1 cellular context compared by ENCODE assay signal in the genomic region with DNA sequence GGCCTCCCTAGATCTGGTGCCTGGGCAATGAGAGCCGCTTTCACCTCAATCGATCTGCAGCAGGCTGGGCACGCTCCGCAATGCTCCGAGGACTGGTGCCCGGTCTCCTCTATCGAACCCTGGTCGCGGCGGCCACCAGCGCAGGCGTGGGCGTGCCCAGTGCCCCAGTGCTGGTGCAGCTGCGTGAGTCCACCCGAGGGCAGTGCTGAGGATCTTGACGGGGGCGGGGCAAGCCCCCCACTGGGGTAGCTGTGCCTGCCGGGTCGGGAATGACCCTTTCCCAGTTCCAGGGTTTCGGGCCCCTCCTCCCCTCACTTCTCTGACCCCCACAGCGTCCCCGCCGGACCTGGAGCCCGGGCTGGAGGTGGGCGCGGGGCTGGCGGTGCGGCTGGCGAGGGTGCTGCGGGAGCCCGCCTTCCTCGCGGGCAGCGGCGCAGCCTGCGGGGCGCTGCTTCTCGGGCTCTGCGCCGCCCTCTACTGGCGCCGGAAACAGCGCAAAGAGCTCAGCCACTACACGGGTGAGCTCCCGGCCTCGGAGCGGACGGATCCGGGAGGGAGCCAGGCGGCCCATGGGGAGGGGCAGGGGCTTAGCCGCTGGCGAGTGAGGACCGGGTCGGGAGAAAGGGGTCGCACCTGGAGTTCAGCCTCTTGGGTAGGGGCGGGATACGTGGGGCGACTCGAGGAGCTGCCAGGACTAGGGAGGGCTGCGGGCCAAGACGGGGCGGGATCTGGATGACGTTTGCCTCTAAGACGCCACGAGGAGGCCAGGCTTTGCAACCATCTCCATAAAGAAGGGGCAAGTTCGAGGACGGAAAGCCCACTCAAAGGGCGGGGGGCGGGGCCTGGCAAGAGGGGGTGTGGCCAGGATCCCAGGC.
TF ChIP-seq lines count a peak whose summit lies in the region.

No MANE protein-coding gene starts in this region.

TF ChIP-seq in K562, 482 proteins besides CTCF, POLR2A, EP300 and RAD21 (continued from another document and continues in another):
- TF ChIP-seq, protein P1, sequence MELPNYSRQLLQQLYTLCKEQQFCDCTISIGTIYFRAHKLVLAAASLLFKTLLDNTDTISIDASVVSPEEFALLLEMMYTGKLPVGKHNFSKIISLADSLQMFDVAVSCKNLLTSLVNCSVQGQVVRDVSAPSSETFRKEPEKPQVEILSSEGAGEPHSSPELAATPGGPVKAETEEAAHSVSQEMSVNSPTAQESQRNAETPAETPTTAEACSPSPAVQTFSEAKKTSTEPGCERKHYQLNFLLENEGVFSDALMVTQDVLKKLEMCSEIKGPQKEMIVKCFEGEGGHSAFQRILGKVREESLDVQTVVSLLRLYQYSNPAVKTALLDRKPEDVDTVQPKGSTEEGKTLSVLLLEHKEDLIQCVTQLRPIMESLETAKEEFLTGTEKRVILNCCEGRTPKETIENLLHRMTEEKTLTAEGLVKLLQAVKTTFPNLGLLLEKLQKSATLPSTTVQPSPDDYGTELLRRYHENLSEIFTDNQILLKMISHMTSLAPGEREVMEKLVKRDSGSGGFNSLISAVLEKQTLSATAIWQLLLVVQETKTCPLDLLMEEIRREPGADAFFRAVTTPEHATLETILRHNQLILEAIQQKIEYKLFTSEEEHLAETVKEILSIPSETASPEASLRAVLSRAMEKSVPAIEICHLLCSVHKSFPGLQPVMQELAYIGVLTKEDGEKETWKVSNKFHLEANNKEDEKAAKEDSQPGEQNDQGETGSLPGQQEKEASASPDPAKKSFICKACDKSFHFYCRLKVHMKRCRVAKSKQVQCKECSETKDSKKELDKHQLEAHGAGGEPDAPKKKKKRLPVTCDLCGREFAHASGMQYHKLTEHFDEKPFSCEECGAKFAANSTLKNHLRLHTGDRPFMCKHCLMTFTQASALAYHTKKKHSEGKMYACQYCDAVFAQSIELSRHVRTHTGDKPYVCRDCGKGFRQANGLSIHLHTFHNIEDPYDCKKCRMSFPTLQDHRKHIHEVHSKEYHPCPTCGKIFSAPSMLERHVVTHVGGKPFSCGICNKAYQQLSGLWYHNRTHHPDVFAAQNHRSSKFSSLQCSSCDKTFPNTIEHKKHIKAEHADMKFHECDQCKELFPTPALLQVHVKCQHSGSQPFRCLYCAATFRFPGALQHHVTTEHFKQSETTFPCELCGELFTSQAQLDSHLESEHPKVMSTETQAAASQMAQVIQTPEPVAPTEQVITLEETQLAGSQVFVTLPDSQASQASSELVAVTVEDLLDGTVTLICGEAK (IDR thresholded peaks at IDR 0.05) = peak; percentile 67
- TF ChIP-seq, protein P1 (CRISPR knock-in tag; IDR thresholded peaks at IDR 0.05) = no peak
- peak; percentile 69; the same call in 1 of the 2 replicates for TF ChIP-seq SMARCC2 (IDR thresholded peaks at IDR 0.05; ENCODE audit: low read depth)
- TF ChIP-seq, protein P2, sequence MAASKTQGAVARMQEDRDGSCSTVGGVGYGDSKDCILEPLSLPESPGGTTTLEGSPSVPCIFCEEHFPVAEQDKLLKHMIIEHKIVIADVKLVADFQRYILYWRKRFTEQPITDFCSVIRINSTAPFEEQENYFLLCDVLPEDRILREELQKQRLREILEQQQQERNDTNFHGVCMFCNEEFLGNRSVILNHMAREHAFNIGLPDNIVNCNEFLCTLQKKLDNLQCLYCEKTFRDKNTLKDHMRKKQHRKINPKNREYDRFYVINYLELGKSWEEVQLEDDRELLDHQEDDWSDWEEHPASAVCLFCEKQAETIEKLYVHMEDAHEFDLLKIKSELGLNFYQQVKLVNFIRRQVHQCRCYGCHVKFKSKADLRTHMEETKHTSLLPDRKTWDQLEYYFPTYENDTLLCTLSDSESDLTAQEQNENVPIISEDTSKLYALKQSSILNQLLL (CRISPR knock-in tag; IDR thresholded peaks at IDR 0.05; ENCODE audit: borderline replicate concordance) = no peak
- TF ChIP-seq, protein P3, sequence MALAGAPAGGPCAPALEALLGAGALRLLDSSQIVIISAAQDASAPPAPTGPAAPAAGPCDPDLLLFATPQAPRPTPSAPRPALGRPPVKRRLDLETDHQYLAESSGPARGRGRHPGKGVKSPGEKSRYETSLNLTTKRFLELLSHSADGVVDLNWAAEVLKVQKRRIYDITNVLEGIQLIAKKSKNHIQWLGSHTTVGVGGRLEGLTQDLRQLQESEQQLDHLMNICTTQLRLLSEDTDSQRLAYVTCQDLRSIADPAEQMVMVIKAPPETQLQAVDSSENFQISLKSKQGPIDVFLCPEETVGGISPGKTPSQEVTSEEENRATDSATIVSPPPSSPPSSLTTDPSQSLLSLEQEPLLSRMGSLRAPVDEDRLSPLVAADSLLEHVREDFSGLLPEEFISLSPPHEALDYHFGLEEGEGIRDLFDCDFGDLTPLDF (CRISPR knock-in tag; IDR thresholded peaks at IDR 0.05) = peak; percentile 69; the same call in 1 of the 2 replicates
- TF ChIP-seq ZSCAN29 (IDR thresholded peaks at IDR 0.05) = no peak
- TF ChIP-seq ZNF121 (CRISPR knock-in tag; conservative IDR thresholded peaks at IDR 0.05) = no peak
- TF ChIP-seq, protein P4, sequence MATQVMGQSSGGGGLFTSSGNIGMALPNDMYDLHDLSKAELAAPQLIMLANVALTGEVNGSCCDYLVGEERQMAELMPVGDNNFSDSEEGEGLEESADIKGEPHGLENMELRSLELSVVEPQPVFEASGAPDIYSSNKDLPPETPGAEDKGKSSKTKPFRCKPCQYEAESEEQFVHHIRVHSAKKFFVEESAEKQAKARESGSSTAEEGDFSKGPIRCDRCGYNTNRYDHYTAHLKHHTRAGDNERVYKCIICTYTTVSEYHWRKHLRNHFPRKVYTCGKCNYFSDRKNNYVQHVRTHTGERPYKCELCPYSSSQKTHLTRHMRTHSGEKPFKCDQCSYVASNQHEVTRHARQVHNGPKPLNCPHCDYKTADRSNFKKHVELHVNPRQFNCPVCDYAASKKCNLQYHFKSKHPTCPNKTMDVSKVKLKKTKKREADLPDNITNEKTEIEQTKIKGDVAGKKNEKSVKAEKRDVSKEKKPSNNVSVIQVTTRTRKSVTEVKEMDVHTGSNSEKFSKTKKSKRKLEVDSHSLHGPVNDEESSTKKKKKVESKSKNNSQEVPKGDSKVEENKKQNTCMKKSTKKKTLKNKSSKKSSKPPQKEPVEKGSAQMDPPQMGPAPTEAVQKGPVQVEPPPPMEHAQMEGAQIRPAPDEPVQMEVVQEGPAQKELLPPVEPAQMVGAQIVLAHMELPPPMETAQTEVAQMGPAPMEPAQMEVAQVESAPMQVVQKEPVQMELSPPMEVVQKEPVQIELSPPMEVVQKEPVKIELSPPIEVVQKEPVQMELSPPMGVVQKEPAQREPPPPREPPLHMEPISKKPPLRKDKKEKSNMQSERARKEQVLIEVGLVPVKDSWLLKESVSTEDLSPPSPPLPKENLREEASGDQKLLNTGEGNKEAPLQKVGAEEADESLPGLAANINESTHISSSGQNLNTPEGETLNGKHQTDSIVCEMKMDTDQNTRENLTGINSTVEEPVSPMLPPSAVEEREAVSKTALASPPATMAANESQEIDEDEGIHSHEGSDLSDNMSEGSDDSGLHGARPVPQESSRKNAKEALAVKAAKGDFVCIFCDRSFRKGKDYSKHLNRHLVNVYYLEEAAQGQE (CRISPR knock-in tag; IDR thresholded peaks at IDR 0.05; ENCODE audit: low read depth) = no peak
- no peak for TF ChIP-seq WHSC1 (IDR thresholded peaks at IDR 0.05; ENCODE audit: low read length)
- TF ChIP-seq ETV5 (CRISPR knock-in tag; IDR thresholded peaks at IDR 0.05; ENCODE audit: low read depth) = peak; percentile 96
- TF ChIP-seq, protein P5, sequence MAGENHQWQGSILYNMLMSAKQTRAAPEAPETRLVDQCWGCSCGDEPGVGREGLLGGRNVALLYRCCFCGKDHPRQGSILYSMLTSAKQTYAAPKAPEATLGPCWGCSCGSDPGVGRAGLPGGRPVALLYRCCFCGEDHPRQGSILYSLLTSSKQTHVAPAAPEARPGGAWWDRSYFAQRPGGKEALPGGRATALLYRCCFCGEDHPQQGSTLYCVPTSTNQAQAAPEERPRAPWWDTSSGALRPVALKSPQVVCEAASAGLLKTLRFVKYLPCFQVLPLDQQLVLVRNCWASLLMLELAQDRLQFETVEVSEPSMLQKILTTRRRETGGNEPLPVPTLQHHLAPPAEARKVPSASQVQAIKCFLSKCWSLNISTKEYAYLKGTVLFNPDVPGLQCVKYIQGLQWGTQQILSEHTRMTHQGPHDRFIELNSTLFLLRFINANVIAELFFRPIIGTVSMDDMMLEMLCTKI (IDR thresholded peaks at IDR 0.05; ENCODE audit: partially characterized antibody) = no peak
- TF ChIP-seq RHOXF2B (CRISPR knock-in tag; conservative IDR thresholded peaks at IDR 0.05) = no peak
- no peak for TF ChIP-seq ZNF780A (CRISPR knock-in tag; IDR thresholded peaks at IDR 0.05)
- TF ChIP-seq, protein P6, sequence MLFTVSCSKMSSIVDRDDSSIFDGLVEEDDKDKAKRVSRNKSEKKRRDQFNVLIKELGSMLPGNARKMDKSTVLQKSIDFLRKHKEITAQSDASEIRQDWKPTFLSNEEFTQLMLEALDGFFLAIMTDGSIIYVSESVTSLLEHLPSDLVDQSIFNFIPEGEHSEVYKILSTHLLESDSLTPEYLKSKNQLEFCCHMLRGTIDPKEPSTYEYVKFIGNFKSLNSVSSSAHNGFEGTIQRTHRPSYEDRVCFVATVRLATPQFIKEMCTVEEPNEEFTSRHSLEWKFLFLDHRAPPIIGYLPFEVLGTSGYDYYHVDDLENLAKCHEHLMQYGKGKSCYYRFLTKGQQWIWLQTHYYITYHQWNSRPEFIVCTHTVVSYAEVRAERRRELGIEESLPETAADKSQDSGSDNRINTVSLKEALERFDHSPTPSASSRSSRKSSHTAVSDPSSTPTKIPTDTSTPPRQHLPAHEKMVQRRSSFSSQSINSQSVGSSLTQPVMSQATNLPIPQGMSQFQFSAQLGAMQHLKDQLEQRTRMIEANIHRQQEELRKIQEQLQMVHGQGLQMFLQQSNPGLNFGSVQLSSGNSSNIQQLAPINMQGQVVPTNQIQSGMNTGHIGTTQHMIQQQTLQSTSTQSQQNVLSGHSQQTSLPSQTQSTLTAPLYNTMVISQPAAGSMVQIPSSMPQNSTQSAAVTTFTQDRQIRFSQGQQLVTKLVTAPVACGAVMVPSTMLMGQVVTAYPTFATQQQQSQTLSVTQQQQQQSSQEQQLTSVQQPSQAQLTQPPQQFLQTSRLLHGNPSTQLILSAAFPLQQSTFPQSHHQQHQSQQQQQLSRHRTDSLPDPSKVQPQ (CRISPR knock-in tag; IDR thresholded peaks at IDR 0.05; ENCODE audit: borderline replicate concordance) = no peak
- TF ChIP-seq, protein P7, sequence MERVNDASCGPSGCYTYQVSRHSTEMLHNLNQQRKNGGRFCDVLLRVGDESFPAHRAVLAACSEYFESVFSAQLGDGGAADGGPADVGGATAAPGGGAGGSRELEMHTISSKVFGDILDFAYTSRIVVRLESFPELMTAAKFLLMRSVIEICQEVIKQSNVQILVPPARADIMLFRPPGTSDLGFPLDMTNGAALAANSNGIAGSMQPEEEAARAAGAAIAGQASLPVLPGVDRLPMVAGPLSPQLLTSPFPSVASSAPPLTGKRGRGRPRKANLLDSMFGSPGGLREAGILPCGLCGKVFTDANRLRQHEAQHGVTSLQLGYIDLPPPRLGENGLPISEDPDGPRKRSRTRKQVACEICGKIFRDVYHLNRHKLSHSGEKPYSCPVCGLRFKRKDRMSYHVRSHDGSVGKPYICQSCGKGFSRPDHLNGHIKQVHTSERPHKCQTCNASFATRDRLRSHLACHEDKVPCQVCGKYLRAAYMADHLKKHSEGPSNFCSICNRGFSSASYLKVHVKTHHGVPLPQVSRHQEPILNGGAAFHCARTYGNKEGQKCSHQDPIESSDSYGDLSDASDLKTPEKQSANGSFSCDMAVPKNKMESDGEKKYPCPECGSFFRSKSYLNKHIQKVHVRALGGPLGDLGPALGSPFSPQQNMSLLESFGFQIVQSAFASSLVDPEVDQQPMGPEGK (CRISPR knock-in tag; IDR thresholded peaks at IDR 0.05; ENCODE audit: borderline replicate concordance) = no peak
- TF ChIP-seq HNRNPK (IDR thresholded peaks at IDR 0.05; ENCODE audit: low read depth, low read length, poor library complexity, severe bottlenecking) = peak; percentile 44
- no peak for TF ChIP-seq ZNF3 (CRISPR knock-in tag; IDR thresholded peaks at IDR 0.05)
- TF ChIP-seq ESRRA (IDR thresholded peaks at IDR 0.05; ENCODE audit: borderline replicate concordance, low read depth) = 0 out of 2 replicates have a peak, but pooled peaks have one; percentile 36
- no peak for TF ChIP-seq IFI16 (CRISPR knock-in tag; IDR thresholded peaks at IDR 0.05)
- TF ChIP-seq TCF3 (CRISPR knock-in tag; IDR thresholded peaks at IDR 0.05) = no peak
- no peak for TF ChIP-seq SRSF7 (optimal IDR thresholded peaks at IDR 0.05; ENCODE audit: low read depth, low read length)
- TF ChIP-seq SMARCE1 (IDR thresholded peaks at IDR 0.05) = peak; percentile 53
- peak; percentile 60; the same call in 1 of the 2 replicates for TF ChIP-seq ZNF24 (IDR thresholded peaks at IDR 0.05)
- no peak for TF ChIP-seq HDAC8 (tag; IDR thresholded peaks at IDR 0.05)
- TF ChIP-seq TARDBP (IDR thresholded peaks at IDR 0.05) = no peak
- peak; percentile 84 for TF ChIP-seq GABPA (tag; conservative IDR thresholded peaks at IDR 0.05; ENCODE audit: low read depth)
- no peak for TF ChIP-seq SNRNP70 (optimal IDR thresholded peaks at IDR 0.05; ENCODE audit: low read depth, low read length)
- TF ChIP-seq NCOA4 (IDR thresholded peaks at IDR 0.05; ENCODE audit: partially characterized antibody) = no peak
- TF ChIP-seq SRF (CRISPR knock-in tag; IDR thresholded peaks at IDR 0.05) = no peak
- TF ChIP-seq ZNF695 (CRISPR knock-in tag; IDR thresholded peaks at IDR 0.05) = no peak
- TF ChIP-seq ARHGAP35 (IDR thresholded peaks at IDR 0.05; ENCODE audit: partially characterized antibody) = no peak
- TF ChIP-seq SMARCA4 (IDR thresholded peaks at IDR 0.05) = peak; percentile 42; the same call in 1 of the 2 replicates
- TF ChIP-seq PML (IDR thresholded peaks at IDR 0.05; ENCODE audit: low read length) = no peak
- TF ChIP-seq FOSL1 (tag; conservative IDR thresholded peaks at IDR 0.05) = no peak
- no peak for TF ChIP-seq ZFP36 (IDR thresholded peaks at IDR 0.05; ENCODE audit: low read depth, low read length, partially characterized antibody)
- no peak for TF ChIP-seq POLR2H (tag; IDR thresholded peaks at IDR 0.05; ENCODE audit: low read depth)
